Comparison of ENCODE assay signal across 21 cellular contexts in genomic region chr9:134296301-134297081, GRCh38. TPM values are rescaled to one million over a fixed set of nuclear protein-coding genes. Genes with fewer than 3 reads are reported as not detected.
DNase-seq lines count a peak whose midpoint lies in the region; ATAC-seq and TF ChIP-seq lines count a peak whose summit lies in the region.
"Had no signal": no experiment of that assay in that cellular context is flagged by ENCODE, and none has a peak within 500 bp of the region (broad histone marks: within the 10 kb centered on the region; RNA-seq: fewer than 3 reads in every experiment).

No MANE protein-coding gene starts in this region.

- H3K9me3 Mint-ChIP-seq in central memory CD8-positive, alpha-beta T cell: no peaks in the 10 kb centered on the region
- H3K9me3 Mint-ChIP-seq: CD8-positive, alpha-beta memory T cell; GM23338; HFFc6 had no signal

- TF ChIP-seq CTCF in right atrium auricular region (IDR thresholded peaks at IDR 0.05) (no peak), spleen (IDR thresholded peaks at IDR 0.05 in 8 of 11, conservative IDR thresholded peaks at IDR 0.05 in 3 of 11) (no peak), GM10266 (IDR thresholded peaks at IDR 0.05; ENCODE audit: control insufficient read depth, insufficient read depth, low read depth, missing control alignments) (no peak)

- intact Hi-C loops in Right ventricle myocardium inferior (cut with DNase I): no loop called here
- intact Hi-C loops in right cardiac atrium (cut with DNase I): no loop called here
- intact Hi-C loops in spleen (cut with DNase I; ENCODE audit: low total_unique reads): no loop called here

- H3K27me3 ChIP-seq in right atrium auricular region (no peaks in the 10 kb centered on the region), right cardiac atrium (ENCODE audit: control insufficient read depth, insufficient read depth) (no peaks in the 10 kb centered on the region), spleen (replicated peaks in 1 of 7) (peaks cover 0 to 29% (median 0%) of the 10 kb centered on the region in 7 donors)
- H3K27me3 ChIP-seq: BE2C had no signal

- ATAC-seq in Right ventricle myocardium inferior (no peak), right cardiac atrium (no peak), GM21390 (IDR thresholded peaks at IDR 0.05; ENCODE audit: unreplicated experiment) (no peak)
- no peak for ATAC-seq in central memory CD8-positive, alpha-beta T cell (replicated peaks; ENCODE audit: extremely low read depth, poor library complexity, severe bottlenecking)
- ATAC-seq: GM23338, Panc1 had no signal

- H3K27me3 Mint-ChIP-seq in central memory CD8-positive, alpha-beta T cell: peaks cover 25% of the 10 kb centered on the region

- WGBS in right cardiac atrium: 80% methylated on average over 25 of the region's 25 CpGs
- WGBS in spleen, 5 donors: 77 to 87% (median 81%) methylated on average over 21 to 25 of the region's 25 CpGs

- peaks cover 2% of the 10 kb centered on the region for H3K36me3 Mint-ChIP-seq in central memory CD8-positive, alpha-beta T cell (ENCODE audit: insufficient read depth)
- H3K36me3 Mint-ChIP-seq: CD8-positive, alpha-beta memory T cell had no signal

- H3K4me3 Mint-ChIP-seq in central memory CD8-positive, alpha-beta T cell: no peak overlapping the region
- H3K4me3 Mint-ChIP-seq: GM23338, HFFc6 had no signal

- DNase-seq in Right ventricle myocardium inferior (ENCODE audit: missing footprints): peak; percentile 21
- no peak for DNase-seq in right atrium auricular region (ENCODE audit: low spot score)
- DNase-seq in central memory CD8-positive, alpha-beta T cell (ENCODE audit: low spot score in 2 of 2): no peak
- DNase-seq in right cardiac atrium: peak; percentile 7 to 37 (median 37)
- peak; percentile 56 for DNase-seq in spleen
- DNase-seq in GM10266 (ENCODE audit: extremely low spot score): no peak
- no peak for DNase-seq in substantia nigra (lab: John Stamatoyannopoulos, UW)
- DNase-seq: 8988T; BE2C; CD8-positive, alpha-beta memory T cell; GDM1; HFFc6; NCI-H1436; NCI-H2029; NCI-H2171 treated with DMSO at 0.1 percent for 48 hours; NCI-H446 treated with DMSO at 0.1 percent for 48 hours; NCI-H82 had no signal

- peak overlapping the region; percentile 61 for H3K27ac Mint-ChIP-seq in central memory CD8-positive, alpha-beta T cell (ENCODE audit: low read depth)
- H3K27ac Mint-ChIP-seq: GM23338, HFFc6 had no signal

- H3K4me3 ChIP-seq in right atrium auricular region (no peak overlapping the region), right cardiac atrium (ENCODE audit: low read length) (no peak overlapping the region), spleen (no peak overlapping the region)
- H3K4me3 ChIP-seq: GM23338 had no signal

- no peak overlapping the region for H3K27ac ChIP-seq in right atrium auricular region
- no peak overlapping the region for H3K27ac ChIP-seq in right cardiac atrium (ENCODE audit: low read length)
- H3K27ac ChIP-seq in spleen: no peak overlapping the region
- no peak overlapping the region for H3K27ac ChIP-seq in substantia nigra (ENCODE audit: low read depth, low read length, poor library complexity, severe bottlenecking)
- H3K27ac ChIP-seq: KMS-11 had no signal

- H3K4me1 Mint-ChIP-seq in central memory CD8-positive, alpha-beta T cell: peaks cover 22% of the 10 kb centered on the region

- H3K36me3 ChIP-seq in right atrium auricular region: no peaks in the 10 kb centered on the region
- no peaks in the 10 kb centered on the region for H3K36me3 ChIP-seq in spleen
- H3K36me3 ChIP-seq: BE2C had no signal

- peaks cover 0 to 13% of the 10 kb centered on the region in 2 donors for H3K4me1 ChIP-seq in right atrium auricular region
- H3K4me1 ChIP-seq in right cardiac atrium (ENCODE audit: control insufficient read depth, insufficient read depth, low read length): no peaks in the 10 kb centered on the region
- H3K4me1 ChIP-seq in spleen: peaks cover 6 to 24% (median 14%) of the 10 kb centered on the region in 6 donors

- TF ChIP-seq POLR2A in spleen (IDR thresholded peaks at IDR 0.05): no peak

- H3K9me3 ChIP-seq in right atrium auricular region: no peaks in the 10 kb centered on the region
- H3K9me3 ChIP-seq in right cardiac atrium (ENCODE audit: control insufficient read depth, low read length): no peaks in the 10 kb centered on the region
- no peaks in the 10 kb centered on the region for H3K9me3 ChIP-seq in spleen
- H3K9me3 ChIP-seq: BE2C had no signal

RNA-seq across cellular contexts. Expression of gene RXRA, which starts 29.8 kb away (rescaled TPM):
- 91.1 TPM for total RNA-seq in Right ventricle myocardium inferior
- 10 to 100 TPM; 34.5 to 50.8 TPM for total RNA-seq in right atrium auricular region
- total RNA-seq in right cardiac atrium: 10 to 100 TPM; 48.1 to 72.3 (median 61.7) TPM
- 66.0 TPM for polyA plus RNA-seq in right cardiac atrium
- total RNA-seq in spleen: 100 to 1,000 TPM in 2 of 7 donors, 10 to 100 TPM in 5; 67.7 to 116 (median 95.6) TPM
- 10 to 100 TPM; 10.9 to 40.4 (median 11.9) TPM for polyA plus RNA-seq in spleen

Comparison
In these comparisons a context has a peak if more than half of its experiments do, and no peak if none do; other contexts are left out.
1. DNase-seq: peak in Right ventricle myocardium inferior (single experiment), right cardiac atrium (3 of 3) and spleen (single experiment); none in right atrium auricular region (single experiment), central memory CD8-positive, alpha-beta T cell (0 of 2), GM10266 (single experiment) and substantia nigra (0 of 49).